11 cellular contexts compared by ENCODE assay signal in the genomic region with DNA sequence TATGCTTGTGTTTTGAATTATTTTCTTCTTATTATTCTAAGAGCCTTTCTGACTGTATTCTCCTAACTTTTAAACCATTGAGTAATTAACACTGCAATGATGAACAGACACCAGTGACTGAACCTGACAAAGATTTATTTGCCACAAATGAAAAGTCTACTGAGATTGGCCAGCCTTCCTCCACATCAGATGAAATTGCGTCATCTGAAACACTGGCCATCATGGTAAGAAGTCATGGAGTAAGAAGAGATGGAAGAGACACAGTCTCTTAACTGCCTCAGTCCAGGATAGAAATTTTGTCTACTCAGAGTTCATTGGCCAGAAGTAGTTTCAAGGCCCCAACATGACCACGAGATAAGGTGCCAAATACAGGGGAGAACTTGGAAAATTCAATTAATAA.
"Had no signal": no experiment of that assay in that cellular context is flagged by ENCODE, and none has a peak within 500 bp of the region (broad histone marks: within the 10 kb centered on the region; RNA-seq: fewer than 3 reads in every experiment).

No MANE protein-coding gene starts in this region.

- DNase-seq: GM23248, GOT3, H7, H9, HCEC 1CT, HFFc6 had no signal

- H3K36me3 ChIP-seq: HAP-1 had no signal

- H3K27ac Mint-ChIP-seq: GM23338, H9, HFFc6 had no signal

- FAIRE-seq: H1, H54 had no signal

- H3K4me3 Mint-ChIP-seq: GM23338, H9, HFFc6 had no signal

- H3K27ac ChIP-seq: GM23248 had no signal

- H3K4me1 ChIP-seq: HAP-1 had no signal

- H3K4me2 ChIP-seq: GM23338 had no signal

- H3K4me3 ChIP-seq: GM23248, GM23338, HAP-1 had no signal

- H3K9me3 Mint-ChIP-seq: GM23338, HFFc6 had no signal

- H3K9ac ChIP-seq: GM23248 had no signal

- ATAC-seq: GM23338, HCT116 had no signal

- H3K9me3 ChIP-seq: HAP-1 had no signal

- H2AFZ ChIP-seq: GM23248, GM23338 had no signal
